ENCODE assay signal across 20 cellular contexts in genomic region chr21:46564391-46564790, GRCh38. TPM values are rescaled to one million over a fixed set of nuclear protein-coding genes. Genes with fewer than 3 reads are reported as not detected.
A peak's percentile ranks its signal among the peaks of the same experiment; 100 is the strongest.
DNase-seq lines count a peak whose midpoint lies in the region; ATAC-seq and TF ChIP-seq lines count a peak whose summit lies in the region.
"Had no signal": no experiment of that assay in that cellular context is flagged by ENCODE, and none has a peak within 500 bp of the region (broad histone marks: within the 10 kb centered on the region; RNA-seq: fewer than 3 reads in every experiment).

No MANE protein-coding gene starts in this region.

- peaks cover 16% of the 10 kb centered on the region for H3K4me1 Mint-ChIP-seq in central memory CD8-positive, alpha-beta T cell
- H3K4me1 Mint-ChIP-seq: H9 had no signal

- H3K4me3 Mint-ChIP-seq in central memory CD8-positive, alpha-beta T cell, result no peak overlapping the region
- H3K4me3 Mint-ChIP-seq: activated T-helper 1 cell treated with anti-CD3 and anti-CD28 coated beads, Interleukin-12 subunit alpha, Interleukin-12 subunit beta, Interleukin-2, Interleukin-4 antibody, amounts not matched to agents 30 ng/mL and 10 ng/mL and 1 ng/mL, durations not matched to agents 14 hours and 24 hours and 36 hours; H9 had no signal

- H4K20me1 ChIP-seq in osteoblast (ENCODE audit: insufficient read depth, low read length), result no peaks in the 10 kb centered on the region
- H4K20me1 ChIP-seq: BLaER1 treated with 17β-estradiol and CSF1 and Interleukin-3, amounts not matched to agents 10 nM and 100 nM had no signal

- POLR2A ChIA-PET in HEK293 (lab: Yijun Ruan, JAX), result no interaction called here

- CTCF ChIA-PET in HEK293 (lab: Yijun Ruan, JAX), result no interaction called here

- peak overlapping the region; percentile 74 for H3K27ac Mint-ChIP-seq in central memory CD8-positive, alpha-beta T cell (ENCODE audit: low read depth)
- H3K27ac Mint-ChIP-seq: activated T-helper 1 cell treated with anti-CD3 and anti-CD28 coated beads, Interleukin-12 subunit alpha, Interleukin-12 subunit beta, Interleukin-2, Interleukin-4 antibody, amounts not matched to agents 30 ng/mL and 10 ng/mL and 1 ng/mL, durations not matched to agents 14 hours and 24 hours and 36 hours; H9 had no signal

- ATAC-seq in central memory CD8-positive, alpha-beta T cell (replicated peaks; ENCODE audit: extremely low read depth, poor library complexity, severe bottlenecking), result no peak
- no peak for ATAC-seq in HG03280 (IDR thresholded peaks at IDR 0.05; ENCODE audit: unreplicated experiment)
- ATAC-seq: heart right ventricle, left lung, upper lobe of right lung had no signal

- H3K27me3 Mint-ChIP-seq in central memory CD8-positive, alpha-beta T cell, result no peaks in the 10 kb centered on the region

- H3K9me3 ChIP-seq in HEK293 (ENCODE audit: control insufficient read depth, insufficient read depth, low read depth, low read length) (no peaks in the 10 kb centered on the region), osteoblast (ENCODE audit: low read depth, low read length) (no peaks in the 10 kb centered on the region)
- H3K9me3 ChIP-seq: BLaER1 treated with 17β-estradiol and CSF1 and Interleukin-3, amounts not matched to agents 10 nM and 100 nM; breast epithelium; heart right ventricle; left lung; neutrophil; upper lobe of right lung had no signal

- no peaks in the 10 kb centered on the region for H3K27me3 ChIP-seq in osteoblast (ENCODE audit: insufficient read depth, low read length)
- H3K27me3 ChIP-seq: BLaER1 treated with 17β-estradiol and CSF1 and Interleukin-3, amounts not matched to agents 10 nM and 100 nM; breast epithelium; heart right ventricle; left lung; neutrophil; upper lobe of right lung had no signal

- no peaks in the 10 kb centered on the region for H3K9me3 Mint-ChIP-seq in central memory CD8-positive, alpha-beta T cell
- H3K9me3 Mint-ChIP-seq: activated T-helper 1 cell treated with anti-CD3 and anti-CD28 coated beads, Interleukin-12 subunit alpha, Interleukin-12 subunit beta, Interleukin-2, Interleukin-4 antibody, amounts not matched to agents 30 ng/mL and 10 ng/mL and 1 ng/mL, durations not matched to agents 14 hours and 24 hours and 36 hours; H9 had no signal

- H3K4me1 ChIP-seq in HEK293 (ENCODE audit: control insufficient read depth, insufficient read depth, low read length) (no peaks in the 10 kb centered on the region), osteoblast (ENCODE audit: insufficient read depth, low read length) (no peaks in the 10 kb centered on the region)
- H3K4me1 ChIP-seq: breast epithelium, left lung, upper lobe of right lung had no signal

- peaks cover 33% of the 10 kb centered on the region for H3K36me3 Mint-ChIP-seq in central memory CD8-positive, alpha-beta T cell (ENCODE audit: insufficient read depth)

- H3K4me2 ChIP-seq in osteoblast (ENCODE audit: insufficient read depth, low read length), result no peak overlapping the region
- H3K4me2 ChIP-seq: BLaER1 treated with 17β-estradiol and CSF1 and Interleukin-3, amounts not matched to agents 10 nM and 100 nM had no signal

- TF ChIP-seq CTCF in HEK293 (tag by site-specific recombination; IDR thresholded peaks at IDR 0.05) (no peak), osteoblast (IDR thresholded peaks at IDR 0.05; ENCODE audit: extremely low read depth, low read depth, low read length) (no peak)

- no peak overlapping the region for H3K27ac ChIP-seq in HEK293 (ENCODE audit: extremely low read depth, low read depth, low read length)
- no peak overlapping the region for H3K27ac ChIP-seq in osteoblast (ENCODE audit: low read depth, low read length)
- H3K27ac ChIP-seq: BLaER1 treated with 17β-estradiol and CSF1 and Interleukin-3, amounts not matched to agents 10 nM and 100 nM; breast epithelium; heart right ventricle; left lung; neutrophil; upper lobe of right lung had no signal

- H3K4me3 ChIP-seq in HEK293 (ENCODE audit: low read depth, low read length) (no peak overlapping the region), osteoblast (ENCODE audit: insufficient read depth, low read length) (no peak overlapping the region)
- H3K4me3 ChIP-seq: BLaER1 treated with 17β-estradiol and CSF1 and Interleukin-3, amounts not matched to agents 10 nM and 100 nM; breast epithelium; heart right ventricle; left lung; upper lobe of right lung had no signal

- no peaks in the 10 kb centered on the region for H3K79me2 ChIP-seq in osteoblast (ENCODE audit: insufficient read depth, low read length)

- H3K36me3 ChIP-seq in HEK293 (ENCODE audit: control insufficient read depth in 2 of 2, insufficient read depth in 1 of 2, low read length in 2 of 2) (peaks cover 9 to 93% of the 10 kb centered on the region in 2 experiments), osteoblast (ENCODE audit: insufficient read depth, low read length) (peaks cover 73% of the 10 kb centered on the region)

- DNase-seq in NCI-H82 (lab: John Stamatoyannopoulos, UW) (peak; percentile 12), NCI-H82 treated with DMSO at 0.1 percent for 48 hours (lab: John Stamatoyannopoulos, UW; ENCODE audit: unreplicated experiment) (no peak), osteoblast (ENCODE audit: insufficient read length, low spot score, missing footprints) (peak; percentile 27), 8988T (no peak), DMS 273 treated with DMSO at 0.1 percent for 48 hours (lab: John Stamatoyannopoulos, UW) (no peak)
- no peak for DNase-seq in central memory CD8-positive, alpha-beta T cell (ENCODE audit: low spot score in 2 of 2)
- DNase-seq: activated CD4-positive, CD25-positive, alpha-beta regulatory T cell treated with anti-CD3 and anti-CD28 coated beads, Interleukin-2, amount 50 U/mL, for 72 hours; DMS53; H9; heart right ventricle; NCI-H2081; NCI-H446 treated with DMSO at 0.1 percent for 48 hours; upper lobe of right lung had no signal

- H2AFZ ChIP-seq in osteoblast (ENCODE audit: low read length), result no peak overlapping the region

TF ChIP-seq in HEK293, 187 proteins besides CTCF, POLR2A, EP300 and RAD21:
- TF ChIP-seq ZNF341 (tag by site-specific recombination; IDR thresholded peaks at IDR 0.05; ENCODE audit: low read depth) (no peak), ZNF416 (tag by site-specific recombination; IDR thresholded peaks at IDR 0.05) (no peak), ZBTB44 (tag by site-specific recombination; IDR thresholded peaks at IDR 0.05) (no peak), ZNF600 (tag by site-specific recombination; IDR thresholded peaks at IDR 0.05) (peak; percentile 62; the same call in 1 of the 2 replicates)
TF ChIP-seq in HEK293: peak in this region for 1.

RNA-seq across cellular contexts. Expression of gene S100B, which starts 40.5 kb away (rescaled TPM):
- 0.29 and 1.4 TPM in 2 replicates for total RNA-seq in osteoblast
- total RNA-seq: activated T-helper 1 cell treated with anti-CD3 and anti-CD28 coated beads, Interleukin-12 subunit alpha, Interleukin-12 subunit beta, Interleukin-2, Interleukin-4 antibody, amounts not matched to agents 30 ng/mL and 10 ng/mL and 1 ng/mL, durations not matched to agents 14 hours and 24 hours and 36 hours had no signal

Comparison
In these comparisons a context has a peak if more than half of its experiments do, and no peak if none do; other contexts are left out.
1. DNase-seq: peak in NCI-H82 (single experiment) and osteoblast (single experiment); none in NCI-H82 treated with DMSO at 0.1 percent for 48 hours (single experiment), central memory CD8-positive, alpha-beta T cell (0 of 2), 8988T (single experiment) and DMS 273 treated with DMSO at 0.1 percent for 48 hours (single experiment).